10 cellular contexts compared by ENCODE assay signal in genomic region chr7:126659124-126659523, GRCh38.
DNase-seq lines count a peak whose midpoint lies in the region; ATAC-seq lines count a peak whose summit lies in the region.
"Had no signal": no experiment of that assay in that cellular context is flagged by ENCODE, and none has a peak within 500 bp of the region (broad histone marks: within the 10 kb centered on the region; RNA-seq: fewer than 3 reads in every experiment).

No MANE protein-coding gene starts in this region.

- ATAC-seq in GM18907 (IDR thresholded peaks at IDR 0.05; ENCODE audit: unreplicated experiment) (peak; percentile 87), GM21717 (IDR thresholded peaks at IDR 0.05; ENCODE audit: unreplicated experiment) (peak; percentile 79), HG03108 (IDR thresholded peaks at IDR 0.05; ENCODE audit: unreplicated experiment) (peak; percentile 87)
- ATAC-seq in activated T-helper 17 cell treated with anti-CD3 and anti-CD28 coated beads, Interleukin-2, amount 50 U/mL, for 72 hours (replicated peaks) = no peak

- H3K4me1 Mint-ChIP-seq in activated T-helper 17 cell treated with anti-CD3 and anti-CD28 coated beads, Interleukin-2, amount 50 U/mL, for 72 hours = no peaks in the 10 kb centered on the region
- H3K4me1 Mint-ChIP-seq: mesothelial cell of epicardium had no signal

- no peaks in the 10 kb centered on the region for H3K27me3 Mint-ChIP-seq in activated T-helper 17 cell treated with anti-CD3 and anti-CD28 coated beads, Interleukin-2, amount 50 U/mL, for 72 hours

- no peak overlapping the region for H3K4me3 Mint-ChIP-seq in activated T-helper 17 cell treated with anti-CD3 and anti-CD28 coated beads, Interleukin-2, amount 50 U/mL, for 72 hours
- H3K4me3 Mint-ChIP-seq: mesothelial cell of epicardium had no signal

- H3K36me3 Mint-ChIP-seq in activated T-helper 17 cell treated with anti-CD3 and anti-CD28 coated beads, Interleukin-2, amount 50 U/mL, for 72 hours (ENCODE audit: low read depth) = no peaks in the 10 kb centered on the region
- H3K36me3 Mint-ChIP-seq: mesothelial cell of epicardium had no signal

- peaks cover 3% of the 10 kb centered on the region for H3K9me3 Mint-ChIP-seq in activated T-helper 17 cell treated with anti-CD3 and anti-CD28 coated beads, Interleukin-2, amount 50 U/mL, for 72 hours
- H3K9me3 Mint-ChIP-seq: mesothelial cell of epicardium had no signal

- DNase-seq in germinal center (ENCODE audit: low spot score) (peak; percentile 18), DMS114 treated with DMSO at 0.1 percent for 48 hours (lab: John Stamatoyannopoulos, UW; ENCODE audit: unreplicated experiment) (no peak), SK-N-DZ (ENCODE audit: low spot score) (no peak)
- no peak for DNase-seq in NK-92 treated with Interleukin-12 subunit alpha and Interleukin-12 subunit beta, amount 100 ng/mL, for 24 hours (lab: John Stamatoyannopoulos, UW)
- DNase-seq: sigmoid colon had no signal

- no peak overlapping the region for H3K27ac Mint-ChIP-seq in activated T-helper 17 cell treated with anti-CD3 and anti-CD28 coated beads, Interleukin-2, amount 50 U/mL, for 72 hours
- H3K27ac Mint-ChIP-seq: mesothelial cell of epicardium had no signal
